In genomic region chr3:12990781-12991480, GRCh38 we compare ENCODE assay signal across 10 cellular contexts.
DNase-seq lines count a peak whose midpoint lies in the region; ATAC-seq and TF ChIP-seq lines count a peak whose summit lies in the region.
"Had no signal": no experiment of that assay in that cellular context is flagged by ENCODE, and none has a peak within 500 bp of the region (broad histone marks: within the 10 kb centered on the region; RNA-seq: fewer than 3 reads in every experiment).

No MANE protein-coding gene starts in this region.

- H3K4me1 Mint-ChIP-seq in CD8-positive, alpha-beta T cell (ENCODE audit: low read depth) = peaks cover 57% of the 10 kb centered on the region

- H3K9me3 Mint-ChIP-seq in CD8-positive, alpha-beta T cell = no peaks in the 10 kb centered on the region

- no peak for ATAC-seq in CD8-positive, alpha-beta T cell
- ATAC-seq: GM12878 had no signal

- POLR2A ChIA-PET in CD8-positive, alpha-beta T cell (lab: Charles Lee) = no interaction called here

- no peaks in the 10 kb centered on the region for H3K27me3 Mint-ChIP-seq in CD8-positive, alpha-beta T cell (ENCODE audit: low read depth)

- H3K9me3 ChIP-seq in CD8-positive, alpha-beta T cell (ENCODE audit: low read length) = no peaks in the 10 kb centered on the region
- H3K9me3 ChIP-seq in MG63 = no peaks in the 10 kb centered on the region

- H3K4me3 Mint-ChIP-seq in CD8-positive, alpha-beta T cell = no peak overlapping the region

- H3K4me1 ChIP-seq in CD8-positive, alpha-beta T cell (ENCODE audit: insufficient read depth, low read length) = peaks cover 40% of the 10 kb centered on the region

- peak overlapping the region; percentile 17 for H3K27ac Mint-ChIP-seq in CD8-positive, alpha-beta T cell

- TF ChIP-seq CTCF in CD8-positive, alpha-beta T cell (IDR thresholded peaks at IDR 0.05) = no peak
- TF ChIP-seq CTCF in dorsolateral prefrontal cortex (IDR thresholded peaks at IDR 0.05 in 54 of 56, conservative IDR thresholded peaks at IDR 0.05 in 2 of 56; ENCODE audit: low read depth in 1 of 56, partially characterized antibody in 56 of 56) = no peak

- H3K27ac ChIP-seq in CD8-positive, alpha-beta T cell (ENCODE audit: low read depth, low read length) = no peak overlapping the region
- H3K27ac ChIP-seq in dorsolateral prefrontal cortex = peak overlapping the region in 49 of 59 donors; percentile 4 to 83 (median 51)

- DNase-seq in CD8-positive, alpha-beta T cell = no peak
- DNase-seq in MG63 (peak; percentile 16), dorsolateral prefrontal cortex (peak in 1 of 10 donors; percentile 40), non-pigmented ciliary epithelial cell (ENCODE audit: low read depth) (peak; percentile 63), NCI-H748 treated with DMSO at 0.1 percent for 48 hours (lab: John Stamatoyannopoulos, UW) (no peak), medulla oblongata (ENCODE audit: extremely low spot score) (no peak), cortex of kidney (lab: John Stamatoyannopoulos, UW) (no peak)
- DNase-seq in stimulated activated CD4-positive, alpha-beta T cell treated with anti-CD3 and anti-CD28 coated beads, Interleukin-4, amount 100 ng/mL, for 1 hour = no peak
- DNase-seq: NCI-H2029 had no signal

- peaks cover 17% of the 10 kb centered on the region for H3K36me3 Mint-ChIP-seq in CD8-positive, alpha-beta T cell

- no peaks in the 10 kb centered on the region for H3K36me3 ChIP-seq in CD8-positive, alpha-beta T cell (ENCODE audit: insufficient read depth, low read length)
- H3K36me3 ChIP-seq in MG63 = no peaks in the 10 kb centered on the region

- CTCF ChIA-PET in CD8-positive, alpha-beta T cell (lab: Charles Lee) = interaction anchor here (1.6 kb wide), 1 partner anchor 14 kb away, joined by 4 read pairs; no protein-coding TSS in a partner anchor

- H3K27me3 ChIP-seq in CD8-positive, alpha-beta T cell (ENCODE audit: insufficient read depth, low read length) = no peaks in the 10 kb centered on the region
- H3K27me3 ChIP-seq in MG63 (no peaks in the 10 kb centered on the region), dorsolateral prefrontal cortex (no peaks in the 10 kb centered on the region)

- no peak overlapping the region for H3K4me3 ChIP-seq in CD8-positive, alpha-beta T cell (ENCODE audit: low read depth, low read length)
- no peak overlapping the region for H3K4me3 ChIP-seq in MG63
- H3K4me3 ChIP-seq in dorsolateral prefrontal cortex = peak overlapping the region in 1 of 59 donors; percentile 3
- H3K4me3 ChIP-seq: GM12878 had no signal

- intact Hi-C loops in CD8-positive, alpha-beta T cell (cut with DNase I, micrococcal nuclease) = no loop called here
- intact Hi-C loops in dorsolateral prefrontal cortex (cut with DNase I) = loop anchor here in 1 of 2 donors (5.0 kb wide), 1 partner anchor 81 kb away; the partner anchor contains the start of gene IQSEC1

Comparison
In these comparisons a context has a peak if more than half of its experiments do, and no peak if none do; other contexts are left out.
1. DNase-seq: peak in MG63 (single experiment) and non-pigmented ciliary epithelial cell (single experiment); none in CD8-positive, alpha-beta T cell (0 of 7), NCI-H748 treated with DMSO at 0.1 percent for 48 hours (single experiment), stimulated activated CD4-positive, alpha-beta T cell treated with anti-CD3 and anti-CD28 coated beads, Interleukin-4, amount 100 ng/mL, for 1 hour (single experiment), medulla oblongata (single experiment) and cortex of kidney (single experiment).